26 cellular contexts compared by ENCODE assay signal in the genomic region with DNA sequence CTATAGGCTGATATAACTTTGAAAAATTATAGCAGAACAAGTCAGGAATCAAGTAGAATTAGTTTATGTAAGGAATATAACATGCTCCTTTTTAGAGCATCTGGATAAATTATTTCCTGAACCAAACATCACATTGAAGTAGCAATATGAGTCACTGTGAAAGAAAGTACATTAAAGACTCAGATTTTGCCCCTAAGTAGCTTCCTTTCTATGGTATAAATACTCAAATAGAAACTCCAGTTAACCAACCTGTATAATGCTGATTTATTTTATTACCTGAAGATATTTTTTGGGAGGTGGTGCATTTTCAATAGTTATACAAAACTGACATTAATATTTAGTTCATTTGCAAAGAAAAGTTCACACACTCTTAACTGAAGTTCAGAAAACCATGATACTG.
DNase-seq lines count a peak whose midpoint lies in the region; ATAC-seq, FAIRE-seq and TF ChIP-seq lines count a peak whose summit lies in the region.
"Had no signal": no experiment of that assay in that cellular context is flagged by ENCODE, and none has a peak within 500 bp of the region (broad histone marks: within the 10 kb centered on the region; RNA-seq: fewer than 3 reads in every experiment).

No MANE protein-coding gene starts in this region.

- no peaks in the 10 kb centered on the region for H4K20me1 ChIP-seq in PC-3 (ENCODE audit: low read length)

- no TSS peak for BruUV-seq in PC-3 (replicated peaks; lab: Mats Ljungman, UMichigan)

- H3K9me3 ChIP-seq in ovary = peaks cover 0 to 3% of the 10 kb centered on the region in 2 donors
- H3K9me3 ChIP-seq in PC-3 (ENCODE audit: low read length) = peaks cover 10% of the 10 kb centered on the region

- no peak for TF ChIP-seq EP300 in ovary (IDR thresholded peaks at IDR 0.05)

- no peak overlapping the region for H2AFZ ChIP-seq in PC-3 (ENCODE audit: low read length)

- H3K9ac ChIP-seq in PC-3 (ENCODE audit: low read length) = no peak overlapping the region
- H3K9ac ChIP-seq: KMS-11 had no signal

- H3K4me2 ChIP-seq in PC-3 (ENCODE audit: low read length) = no peak overlapping the region
- H3K4me2 ChIP-seq: KMS-11 had no signal

- POLR2A ChIA-PET in PC-3 (lab: Charles Lee; ENCODE audit: unreplicated experiment) = no interaction called here

- no peaks in the 10 kb centered on the region for H3K4me1 ChIP-seq in ovary (ENCODE audit: insufficient read depth)
- no peaks in the 10 kb centered on the region for H3K4me1 ChIP-seq in PC-3 (ENCODE audit: insufficient read depth, low read length)
- H3K4me1 ChIP-seq: breast epithelium had no signal

- H3K36me3 ChIP-seq in ovary (no peaks in the 10 kb centered on the region), PC-3 (ENCODE audit: low read depth, low read length) (peaks cover 6% of the 10 kb centered on the region)
- H3K36me3 ChIP-seq: breast epithelium, right lobe of liver had no signal

- peak; percentile 34 for FAIRE-seq in G401.6 (lab: Jason Lieb, UNC)
- FAIRE-seq: endothelial cell of umbilical vein, GM12891 had no signal

- no peak for TF ChIP-seq POLR2A in ovary (IDR thresholded peaks at IDR 0.05)

- H3K9me2 ChIP-seq in PC-3 (replicated peaks; ENCODE audit: low read length) = no peaks in the 10 kb centered on the region

- CTCF ChIA-PET in PC-3 (lab: Charles Lee) = no interaction called here

- H3K27ac ChIP-seq in ovary (no peak overlapping the region), PC-3 (ENCODE audit: low read length) (no peak overlapping the region)
- H3K27ac ChIP-seq: breast epithelium, KMS-11, VCaP had no signal

- no peaks in the 10 kb centered on the region for H3K27me3 ChIP-seq in ovary
- no peaks in the 10 kb centered on the region for H3K27me3 ChIP-seq in PC-3 (ENCODE audit: low read length)
- H3K27me3 ChIP-seq: breast epithelium, right lobe of liver had no signal

- TF ChIP-seq CTCF in ovary (IDR thresholded peaks at IDR 0.05) = no peak
- TF ChIP-seq CTCF in PC-3 (conservative IDR thresholded peaks at IDR 0.05; ENCODE audit: low read depth, low read length) = no peak

- no peaks in the 10 kb centered on the region for H3K79me2 ChIP-seq in PC-3 (ENCODE audit: low read length)

- ATAC-seq in GM18870 (IDR thresholded peaks at IDR 0.05; ENCODE audit: unreplicated experiment) (peak; percentile 55), HG02884 (IDR thresholded peaks at IDR 0.05; ENCODE audit: unreplicated experiment) (peak; percentile 83), HG03520 (IDR thresholded peaks at IDR 0.05; ENCODE audit: unreplicated experiment) (peak; percentile 77), Right ventricle myocardium superior (ENCODE audit: poor library complexity) (no peak), left ventricle myocardium superior (no peak), PC-3 (no peak)
- ATAC-seq: left lobe of liver; naive thymus-derived CD8-positive, alpha-beta T cell; right lobe of liver had no signal

- intact Hi-C loops in ovary (cut with DNase I) = no loop called here
- intact Hi-C loops in Right ventricle myocardium superior (cut with DNase I) = no loop called here
- intact Hi-C loops in left ventricle myocardium superior (cut with micrococcal nuclease) = loop anchor here (10.0 kb wide), 1 partner anchor 406 kb away; no protein-coding TSS in a partner anchor
- intact Hi-C loops in PC-3 (cut with micrococcal nuclease) = loop anchor here (10.0 kb wide), 1 partner anchor 406 kb away; no protein-coding TSS in a partner anchor

- DNase-seq in ovary = no peak
- no peak for DNase-seq in Right ventricle myocardium superior
- DNase-seq in left ventricle myocardium superior = no peak
- DNase-seq in PC-3 = no peak
- DNase-seq: activated CD4-positive, alpha-beta T cell treated with anti-CD3 and anti-CD28 coated beads, Interleukin-2, amount 10 ng/mL, durations not matched to agents 7 days and 5 days; activated gamma-delta T cell; C1 segment of cervical spinal cord; cortex of kidney; DMS 273 treated with DMSO at 0.1 percent for 48 hours; H7; head of caudate nucleus; naive thymus-derived CD8-positive, alpha-beta T cell; NCI-H1694; NCI-H2227 treated with DMSO at 0.1 percent for 48 hours; NCI-H774; right lobe of liver had no signal

- H3K4me3 ChIP-seq in ovary (no peak overlapping the region), PC-3 (ENCODE audit: low read length) (no peak overlapping the region)
- H3K4me3 ChIP-seq: breast epithelium, right lobe of liver had no signal

- no peaks in the 10 kb centered on the region for H3F3A ChIP-seq in PC-3 (ENCODE audit: low read length, unreplicated experiment)

Comparison
In these comparisons a context has a peak if more than half of its experiments do, and no peak if none do; other contexts are left out.
1. intact Hi-C loops: an anchor here in left ventricle myocardium superior (10.0 kb wide) and PC-3 (10.0 kb wide); none called in ovary and Right ventricle myocardium superior.
2. ATAC-seq: peak in GM18870 (single experiment), HG02884 (single experiment) and HG03520 (single experiment); none in Right ventricle myocardium superior (single experiment), left ventricle myocardium superior (single experiment) and PC-3 (single experiment).